ENCODE assay signal across 11 cellular contexts in genomic region chr22:36378080-36378788, GRCh38. TPM values are rescaled to one million over a fixed set of nuclear protein-coding genes. Genes with fewer than 3 reads are reported as not detected.
A peak's percentile ranks its signal among the peaks of the same experiment; 100 is the strongest.
DNase-seq lines count a peak whose midpoint lies in the region; ATAC-seq, FAIRE-seq and TF ChIP-seq lines count a peak whose summit lies in the region.
"Had no signal": no experiment of that assay in that cellular context is flagged by ENCODE, and none has a peak within 500 bp of the region (broad histone marks: within the 10 kb centered on the region; RNA-seq: fewer than 3 reads in every experiment).

No MANE protein-coding gene starts in this region.

- no peak for ATAC-seq in HCT116
- ATAC-seq in activated CD8-positive, alpha-beta T cell treated with anti-CD3 and anti-CD28 coated beads, Interleukin-2, amount 10 ng/mL, durations not matched to agents 7 days and 5 days: no peak
- ATAC-seq in stimulated activated memory B cell treated with anti-CD40 and anti-IgM and Interleukin-4, amounts not matched to agents 10 μg/mL and 1 μg/mL and 100 μg/mL, for 72 hours: no peak
- no peak for ATAC-seq in GM21390 (IDR thresholded peaks at IDR 0.05; ENCODE audit: unreplicated experiment)
- no peak for ATAC-seq in HG02840 (IDR thresholded peaks at IDR 0.05; ENCODE audit: low FRiP score, unreplicated experiment)
- ATAC-seq in GM21529 (IDR thresholded peaks at IDR 0.05; ENCODE audit: unreplicated experiment): no peak
- ATAC-seq: left colon had no signal

- FAIRE-seq in kidney (lab: Jason Lieb, UNC): no peak

- no peaks in the 10 kb centered on the region for H3K9me3 ChIP-seq in HCT116 (ENCODE audit: control insufficient read depth in 1 of 2, insufficient read depth in 1 of 2, low read depth in 1 of 2, low read length in 2 of 2)
- no peaks in the 10 kb centered on the region for H3K9me3 ChIP-seq in kidney (ENCODE audit: control insufficient read depth in 1 of 2, low read length in 2 of 2)

- H4K20me1 ChIP-seq in HCT116 (ENCODE audit: insufficient read depth): peaks cover 9% of the 10 kb centered on the region; the same call in 1 of the 2 replicates

- no peak overlapping the region for H3K4me2 ChIP-seq in HCT116 (ENCODE audit: low read length)

- no peaks in the 10 kb centered on the region for H3K9me2 ChIP-seq in HCT116 (ENCODE audit: insufficient read depth)

- H3K4me1 ChIP-seq in HCT116 (ENCODE audit: control insufficient read depth in 1 of 2, insufficient read depth in 2 of 2, low read length in 2 of 2): peaks cover 59 to 85% of the 10 kb centered on the region in 2 experiments
- peaks cover 29 to 40% of the 10 kb centered on the region in 2 donors for H3K4me1 ChIP-seq in kidney (ENCODE audit: control insufficient read depth in 1 of 2, insufficient read depth in 1 of 2, low read depth in 1 of 2, low read length in 2 of 2)

- no peaks in the 10 kb centered on the region for H3K9me3 Mint-ChIP-seq in activated CD8-positive, alpha-beta T cell treated with anti-CD3 and anti-CD28 coated beads, Interleukin-2, amount 10 ng/mL, durations not matched to agents 7 days and 5 days (ENCODE audit: insufficient read depth)
- no peaks in the 10 kb centered on the region for H3K9me3 Mint-ChIP-seq in stimulated activated memory B cell treated with anti-CD40 and anti-IgM and Interleukin-4, amounts not matched to agents 10 μg/mL and 1 μg/mL and 100 μg/mL, for 72 hours

- H3K9ac ChIP-seq in HCT116 (ENCODE audit: low read length) (no peak overlapping the region), kidney (ENCODE audit: low read length in 2 of 2) (peak overlapping the region in 1 of 2 donors; percentile 55)

- H3K4me3 ChIP-seq in HCT116 (replicated peaks in 1 of 2; ENCODE audit: low read depth in 1 of 2, low read length in 2 of 2) (no peak overlapping the region), kidney (ENCODE audit: low read length in 2 of 2) (no peak overlapping the region)

- H3K27ac Mint-ChIP-seq in activated CD8-positive, alpha-beta T cell treated with anti-CD3 and anti-CD28 coated beads, Interleukin-2, amount 10 ng/mL, durations not matched to agents 7 days and 5 days: peak overlapping the region; percentile 98
- peak overlapping the region; percentile 98 for H3K27ac Mint-ChIP-seq in stimulated activated memory B cell treated with anti-CD40 and anti-IgM and Interleukin-4, amounts not matched to agents 10 μg/mL and 1 μg/mL and 100 μg/mL, for 72 hours

- no peak for TF ChIP-seq CTCF in HCT116 (IDR thresholded peaks at IDR 0.05 in 2 of 3, conservative IDR thresholded peaks at IDR 0.05 in 1 of 3; ENCODE audit: borderline replicate concordance in 1 of 3, insufficient read depth in 1 of 3, low read depth in 2 of 3, low read length in 2 of 3)
- no peak for TF ChIP-seq CTCF in kidney (IDR thresholded peaks at IDR 0.05; ENCODE audit: borderline replicate concordance, extremely low read depth, insufficient read depth)

- DNase-seq in HCT116 (ENCODE audit: low read depth, low spot score) (no peak), kidney (no peak)
- DNase-seq in activated CD8-positive, alpha-beta T cell treated with anti-CD3 and anti-CD28 coated beads, Interleukin-2, amount 10 ng/mL, durations not matched to agents 7 days and 5 days: no peak
- no peak for DNase-seq in stimulated activated CD4-positive, alpha-beta T cell treated with anti-CD3 and anti-CD28 coated beads, Interleukin-4, amount 100 ng/mL, for 1 hour
- DNase-seq: left colon, NCI-H510A treated with DMSO at 0.1 percent for 48 hours, WERI-Rb-1 had no signal

- H3K79me2 ChIP-seq in HCT116 (ENCODE audit: insufficient read depth, low read length): peaks cover 100% of the 10 kb centered on the region

- TF ChIP-seq RAD21 in HCT116 (IDR thresholded peaks at IDR 0.05; ENCODE audit: low read depth): no peak

- intact Hi-C loops in HCT116 (cut with micrococcal nuclease): no loop called here
- intact Hi-C loops in kidney (cut with DNase I): no loop called here

- H3K27me3 ChIP-seq in HCT116 (ENCODE audit: insufficient read depth, low read length): no peaks in the 10 kb centered on the region

- H3K36me3 ChIP-seq in HCT116 (ENCODE audit: control insufficient read depth in 1 of 2, insufficient read depth in 2 of 2, low read length in 2 of 2): peaks cover 2 to 6% of the 10 kb centered on the region in 2 experiments; a peak in 1 of 4 replicates
- peaks cover 3 to 5% of the 10 kb centered on the region in 2 donors for H3K36me3 ChIP-seq in kidney (ENCODE audit: control insufficient read depth in 1 of 2, insufficient read depth in 2 of 2, low read length in 2 of 2)

- peak overlapping the region; percentile 78 for H3K4me3 Mint-ChIP-seq in activated CD8-positive, alpha-beta T cell treated with anti-CD3 and anti-CD28 coated beads, Interleukin-2, amount 10 ng/mL, durations not matched to agents 7 days and 5 days
- H3K4me3 Mint-ChIP-seq in stimulated activated memory B cell treated with anti-CD40 and anti-IgM and Interleukin-4, amounts not matched to agents 10 μg/mL and 1 μg/mL and 100 μg/mL, for 72 hours: peak overlapping the region; percentile 79

- CTCF ChIA-PET in HCT116 (lab: Charles Lee): no interaction called here
- CTCF ChIA-PET in activated CD8-positive, alpha-beta T cell treated with anti-CD3 and anti-CD28 coated beads, Interleukin-2, amount 10 ng/mL, durations not matched to agents 7 days and 5 days (lab: Charles Lee): interaction anchor here (0.6 to 6.9 kb wide), 12 partner anchors 14 to 93 kb away, joined by 3 to 50 read pairs (median 6); no protein-coding TSS in a partner anchor

- no peak for TF ChIP-seq POLR2A in HCT116 (IDR thresholded peaks at IDR 0.05; ENCODE audit: borderline replicate concordance, extremely low read depth, insufficient read depth, insufficient read length)

- peaks cover 81% of the 10 kb centered on the region for H3K36me3 Mint-ChIP-seq in activated CD8-positive, alpha-beta T cell treated with anti-CD3 and anti-CD28 coated beads, Interleukin-2, amount 10 ng/mL, durations not matched to agents 7 days and 5 days (ENCODE audit: low read depth)
- H3K36me3 Mint-ChIP-seq in stimulated activated memory B cell treated with anti-CD40 and anti-IgM and Interleukin-4, amounts not matched to agents 10 μg/mL and 1 μg/mL and 100 μg/mL, for 72 hours: peaks cover 38% of the 10 kb centered on the region

- no peak overlapping the region for H2AFZ ChIP-seq in HCT116 (ENCODE audit: low read depth, low read length, poor library complexity, severe bottlenecking)

- POLR2A ChIA-PET in HCT116 (lab: Charles Lee): interaction anchor here (6.2 kb wide), 1 partner anchor 10 kb away, joined by 37 read pairs; the partner anchor contains the start of gene MYH9
- POLR2A ChIA-PET in activated CD8-positive, alpha-beta T cell treated with anti-CD3 and anti-CD28 coated beads, Interleukin-2, amount 10 ng/mL, durations not matched to agents 7 days and 5 days (lab: Charles Lee): interaction anchor here (0.6 to 7.5 kb wide), 18 partner anchors 9 to 132 kb away, joined by 3 to 60 read pairs (median 6); partner anchors contain the start of gene MYH9

- RAD21 ChIA-PET in HCT116 (lab: Charles Lee; ENCODE audit: low non-redundant PET in 1 of 2, low total read pairs in 2 of 2, uncharacterized antibody in 2 of 2, unreplicated experiment in 2 of 2): no interaction called here

- no peaks in the 10 kb centered on the region for H3K27me3 Mint-ChIP-seq in activated CD8-positive, alpha-beta T cell treated with anti-CD3 and anti-CD28 coated beads, Interleukin-2, amount 10 ng/mL, durations not matched to agents 7 days and 5 days (ENCODE audit: low read depth)
- H3K27me3 Mint-ChIP-seq in stimulated activated memory B cell treated with anti-CD40 and anti-IgM and Interleukin-4, amounts not matched to agents 10 μg/mL and 1 μg/mL and 100 μg/mL, for 72 hours: no peaks in the 10 kb centered on the region

- peaks cover 94% of the 10 kb centered on the region for H3K4me1 Mint-ChIP-seq in activated CD8-positive, alpha-beta T cell treated with anti-CD3 and anti-CD28 coated beads, Interleukin-2, amount 10 ng/mL, durations not matched to agents 7 days and 5 days (ENCODE audit: low read depth)
- H3K4me1 Mint-ChIP-seq in stimulated activated memory B cell treated with anti-CD40 and anti-IgM and Interleukin-4, amounts not matched to agents 10 μg/mL and 1 μg/mL and 100 μg/mL, for 72 hours: peaks cover 87% of the 10 kb centered on the region

- BruUV-seq in HCT116 (replicated peaks; lab: Mats Ljungman, UMichigan): no TSS peak

- H3K27ac ChIP-seq in HCT116 (ENCODE audit: low read depth, low read length) (peak overlapping the region; percentile 20), kidney (ENCODE audit: low read depth in 2 of 2, low read length in 2 of 2) (peak overlapping the region; percentile 41 to 71)
- H3K27ac ChIP-seq: WERI-Rb-1 had no signal

TF ChIP-seq in HCT116, 20 proteins besides CTCF, POLR2A, EP300 and RAD21:
- TF ChIP-seq EZH2phosphoT487 (IDR thresholded peaks at IDR 0.05; ENCODE audit: borderline replicate concordance): no peak
- TF ChIP-seq SRF (IDR thresholded peaks at IDR 0.05; ENCODE audit: low read depth): no peak
- no peak for TF ChIP-seq SP1 (IDR thresholded peaks at IDR 0.05; ENCODE audit: low read depth)
- no peak for TF ChIP-seq EGR1 (IDR thresholded peaks at IDR 0.05; ENCODE audit: low read depth)
- TF ChIP-seq ZBTB33 (IDR thresholded peaks at IDR 0.05; ENCODE audit: extremely low read depth, insufficient replicate concordance, low read length): no peak
TF ChIP-seq in HCT116: peak in this region for 0.

RNA-seq across cellular contexts. Expression of gene MYH9, which starts 9.5 kb away (rescaled TPM):
- total RNA-seq in HCT116 (2021; ENCODE audit: unreplicated experiment): 258 TPM
- polyA plus RNA-seq in HCT116 (2012): 205 and 249 TPM in 2 replicates
- total RNA-seq in activated CD8-positive, alpha-beta T cell treated with anti-CD3 and anti-CD28 coated beads, Interleukin-2, amount 10 ng/mL, durations not matched to agents 7 days and 5 days: 100 to 1,000 TPM; 857 to 883 TPM
- 655 TPM for total RNA-seq in kidney
- polyA plus RNA-seq in kidney (ENCODE audit: insufficient read depth, low read depth, low replicate concordance): 85.2 TPM
